8 cellular contexts compared by ENCODE assay signal in genomic region chr3:176663819-176664218, GRCh38.
DNase-seq lines count a peak whose midpoint lies in the region; ATAC-seq and TF ChIP-seq lines count a peak whose summit lies in the region.

No MANE protein-coding gene starts in this region.

- H3K9ac ChIP-seq in mammary epithelial cell (ENCODE audit: insufficient read depth, low read length) (no peak overlapping the region), mesenchymal stem cell (ENCODE audit: low read length) (peak overlapping the region; percentile 51)

- no peak overlapping the region for H4K8ac ChIP-seq in mesenchymal stem cell (ENCODE audit: low read length)

- no peak overlapping the region for H3K4ac ChIP-seq in mesenchymal stem cell (ENCODE audit: low read depth in 1 of 2, low read length in 2 of 2)

- CTCF ChIA-PET in mammary epithelial cell (lab: Charles Lee; ENCODE audit: low non-redundant PET), result no interaction called here

- H3K27me3 ChIP-seq in mammary epithelial cell (ENCODE audit: insufficient read depth, low read length) (no peaks in the 10 kb centered on the region), mesenchymal stem cell (ENCODE audit: control insufficient read depth in 1 of 2, insufficient read depth in 1 of 2, low read length in 2 of 2) (no peaks in the 10 kb centered on the region), gastroesophageal sphincter (no peaks in the 10 kb centered on the region)

- ATAC-seq in HG02870 (IDR thresholded peaks at IDR 0.05; ENCODE audit: unreplicated experiment), result peak; percentile 49
- ATAC-seq in HG03095 (IDR thresholded peaks at IDR 0.05; ENCODE audit: unreplicated experiment), result no peak
- no peak for ATAC-seq in HG03354 (IDR thresholded peaks at IDR 0.05; ENCODE audit: poor library complexity, severe bottlenecking, unreplicated experiment)
- no peak for ATAC-seq in gastroesophageal sphincter

- 16% methylated on average over 5 of the region's 5 CpGs for WGBS in mammary epithelial cell (ENCODE audit: low coverage, missing lambda C conversion rate)
- 44% methylated on average over 1 of the region's 5 CpGs for WGBS in mesenchymal stem cell
- 20 to 22% methylated on average over 5 of the region's 5 CpGs for WGBS in gastroesophageal sphincter (ENCODE audit: low coverage in 1 of 2), 2 donors

- dilution Hi-C loops in mammary epithelial cell (cut with HindIII; ENCODE audit: low sequenced_read_pairs), result no loop called here

- no peaks in the 10 kb centered on the region for H3K36me3 ChIP-seq in mammary epithelial cell (ENCODE audit: insufficient read depth, low read length)
- H3K36me3 ChIP-seq in mesenchymal stem cell (ENCODE audit: control insufficient read depth in 1 of 2, insufficient read depth in 2 of 2, low read depth in 1 of 2, low read length in 2 of 2), result no peaks in the 10 kb centered on the region
- H3K36me3 ChIP-seq in gastroesophageal sphincter, result no peaks in the 10 kb centered on the region

- H3K18ac ChIP-seq in mesenchymal stem cell (ENCODE audit: low read depth in 1 of 2, low read length in 2 of 2), result no peak overlapping the region

- TF ChIP-seq CTCF in AG09319 (IDR thresholded peaks at IDR 0.05; ENCODE audit: low read depth, low read length) (peak; percentile 43), mammary epithelial cell (conservative IDR thresholded peaks at IDR 0.05 in 1 of 2, IDR thresholded peaks at IDR 0.05 in 1 of 2; ENCODE audit: extremely low read depth in 1 of 2, insufficient read depth in 1 of 2, low read depth in 1 of 2, low read length in 2 of 2) (peak; percentile 16 to 51), gastroesophageal sphincter (IDR thresholded peaks at IDR 0.05) (peak in 1 of 4 experiments; percentile 35)

- H2BK15ac ChIP-seq in mesenchymal stem cell (ENCODE audit: low read depth, poor library complexity, severe bottlenecking), result no peak overlapping the region

- H3K14ac ChIP-seq in mesenchymal stem cell (ENCODE audit: low read length in 2 of 2), result no peak overlapping the region

- H3K27ac ChIP-seq in mammary epithelial cell (ENCODE audit: insufficient read depth, low read depth, low read length) (no peak overlapping the region), mesenchymal stem cell (ENCODE audit: low read length, poor library complexity, severe bottlenecking) (no peak overlapping the region), gastroesophageal sphincter (no peak overlapping the region)

- H2BK12ac ChIP-seq in mesenchymal stem cell (ENCODE audit: low read length in 2 of 2), result no peak overlapping the region

- H3K4me1 ChIP-seq in mammary epithelial cell (ENCODE audit: insufficient read depth, low read length) (no peaks in the 10 kb centered on the region), mesenchymal stem cell (ENCODE audit: control insufficient read depth, insufficient read depth, low read depth, low read length) (no peaks in the 10 kb centered on the region), gastroesophageal sphincter (peaks cover 0 to 8% (median 3%) of the 10 kb centered on the region in 3 donors)

- TF ChIP-seq POLR2A in gastroesophageal sphincter (IDR thresholded peaks at IDR 0.05), result no peak

- H2AFZ ChIP-seq in mammary epithelial cell (ENCODE audit: low read depth, low read length) (no peak overlapping the region), mesenchymal stem cell (ENCODE audit: low read depth, low read length) (no peak overlapping the region)

- H4K20me1 ChIP-seq in mammary epithelial cell (ENCODE audit: insufficient read depth, low read length), result no peaks in the 10 kb centered on the region

- H3K4me2 ChIP-seq in mammary epithelial cell (ENCODE audit: insufficient read depth, low read depth, low read length), result no peak overlapping the region
- H3K4me2 ChIP-seq in mesenchymal stem cell (ENCODE audit: low read length, poor library complexity, severe bottlenecking), result no peak overlapping the region

- intact Hi-C loops in mammary epithelial cell (cut with micrococcal nuclease), result loop anchor here (1.0 to 5.0 kb wide), 2 partner anchors 150 to 273 kb away; no protein-coding TSS in a partner anchor

- no peak overlapping the region for H3K4me3 ChIP-seq in mammary epithelial cell (replicated peaks in 1 of 3; ENCODE audit: insufficient read depth in 1 of 3, low read depth in 2 of 3, low read length in 3 of 3)
- no peak overlapping the region for H3K4me3 ChIP-seq in mesenchymal stem cell (ENCODE audit: insufficient read depth in 1 of 2, low read depth in 1 of 2, low read length in 2 of 2)
- H3K4me3 ChIP-seq in gastroesophageal sphincter, result no peak overlapping the region

- DNase-seq in AG09319 (ENCODE audit: extremely low read depth, low read depth) (peak; percentile 43), NCI-H524 (lab: John Stamatoyannopoulos, UW) (peak; percentile 7 to 76), mammary epithelial cell (peak; percentile 34), mesenchymal stem cell (peak; percentile 79)

- in situ Hi-C loops in mammary epithelial cell (cut with MboI; ENCODE audit: low sequenced_read_pairs in 2 of 2), result loop anchor here in 1 of 2 donors (25.0 kb wide), 1 partner anchor 273 kb away; no protein-coding TSS in a partner anchor

- H3K23ac ChIP-seq in mesenchymal stem cell (ENCODE audit: low read length in 2 of 2), result no peak overlapping the region

- no peaks in the 10 kb centered on the region for H3K79me2 ChIP-seq in mammary epithelial cell (ENCODE audit: insufficient read depth, low read length)

- no peak overlapping the region for H2BK5ac ChIP-seq in mesenchymal stem cell (ENCODE audit: low read depth, low read length, poor library complexity, severe bottlenecking)

- no peak overlapping the region for H2AK5ac ChIP-seq in mesenchymal stem cell (ENCODE audit: low read length, severe bottlenecking)

- no peak overlapping the region for H4K91ac ChIP-seq in mesenchymal stem cell (ENCODE audit: low read length)

- no TSS peak for BruUV-seq in mammary epithelial cell (replicated peaks; lab: Mats Ljungman, UMichigan)

- no peaks in the 10 kb centered on the region for H3K79me1 ChIP-seq in mesenchymal stem cell (replicated peaks; ENCODE audit: low read length, poor library complexity, severe bottlenecking)

- no peak for TF ChIP-seq EP300 in gastroesophageal sphincter (IDR thresholded peaks at IDR 0.05)

- H3K9me3 ChIP-seq in mammary epithelial cell (replicated peaks; ENCODE audit: insufficient read depth, low read length) (no peaks in the 10 kb centered on the region), mesenchymal stem cell (ENCODE audit: control insufficient read depth, low read length) (peaks cover 1% of the 10 kb centered on the region), gastroesophageal sphincter (peaks cover 0 to 4% (median 0%) of the 10 kb centered on the region in 3 donors)

- no peak overlapping the region for H2BK120ac ChIP-seq in mesenchymal stem cell (ENCODE audit: low read depth, low read length)
